Comparison of ENCODE assay signal across 2 cellular contexts in the genomic region with DNA sequence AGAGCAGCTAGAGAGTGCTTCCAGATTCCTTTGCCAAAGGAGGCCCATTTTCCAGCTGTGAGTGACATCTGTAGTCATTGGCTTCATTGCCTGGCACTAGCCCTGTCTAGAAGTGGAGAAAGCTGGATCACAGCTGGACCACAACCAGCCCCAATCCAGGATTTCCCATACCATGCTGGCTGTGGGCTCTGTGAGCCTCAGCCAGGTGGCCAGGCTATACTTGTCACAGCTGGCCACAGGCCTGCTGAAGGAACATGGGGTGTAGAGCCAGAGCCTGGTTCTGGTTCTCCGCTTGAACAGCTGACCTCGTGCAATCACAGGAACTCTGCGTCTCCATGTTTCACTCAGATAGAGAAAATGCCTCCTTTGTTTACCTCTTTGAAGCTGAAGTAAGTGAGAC.
TF ChIP-seq lines count a peak whose summit lies in the region.

No MANE protein-coding gene starts in this region.

TF ChIP-seq in H1, 55 proteins besides CTCF, POLR2A, EP300 and RAD21:
- TF ChIP-seq TEAD4 (IDR thresholded peaks at IDR 0.05; ENCODE audit: low read depth, low read length) (no peak), SP1 (IDR thresholded peaks at IDR 0.05; ENCODE audit: low read depth, low read length) (no peak), TCF12 (IDR thresholded peaks at IDR 0.05; ENCODE audit: low read depth, low read length) (no peak), SP4 (IDR thresholded peaks at IDR 0.05; ENCODE audit: low read length) (no peak), CHD2 (IDR thresholded peaks at IDR 0.05; ENCODE audit: low read length) (no peak), POU5F1 (IDR thresholded peaks at IDR 0.05; ENCODE audit: low read depth, low read length) (no peak), BACH1 (IDR thresholded peaks at IDR 0.05; ENCODE audit: low read length) (no peak), JUN (IDR thresholded peaks at IDR 0.05; ENCODE audit: low read depth, low read length) (no peak), BCL11A (IDR thresholded peaks at IDR 0.05; ENCODE audit: low read depth in 2 of 2, low read length in 2 of 2) (no peak), KDM1A (IDR thresholded peaks at IDR 0.05; ENCODE audit: borderline replicate concordance, low read length) (no peak), RXRA (IDR thresholded peaks at IDR 0.05; ENCODE audit: insufficient read depth, low read depth, low read length) (no peak), CBX8 (IDR thresholded peaks at IDR 0.05; ENCODE audit: borderline replicate concordance, low read depth, low read length) (no peak)
- TF ChIP-seq, protein P1, sequence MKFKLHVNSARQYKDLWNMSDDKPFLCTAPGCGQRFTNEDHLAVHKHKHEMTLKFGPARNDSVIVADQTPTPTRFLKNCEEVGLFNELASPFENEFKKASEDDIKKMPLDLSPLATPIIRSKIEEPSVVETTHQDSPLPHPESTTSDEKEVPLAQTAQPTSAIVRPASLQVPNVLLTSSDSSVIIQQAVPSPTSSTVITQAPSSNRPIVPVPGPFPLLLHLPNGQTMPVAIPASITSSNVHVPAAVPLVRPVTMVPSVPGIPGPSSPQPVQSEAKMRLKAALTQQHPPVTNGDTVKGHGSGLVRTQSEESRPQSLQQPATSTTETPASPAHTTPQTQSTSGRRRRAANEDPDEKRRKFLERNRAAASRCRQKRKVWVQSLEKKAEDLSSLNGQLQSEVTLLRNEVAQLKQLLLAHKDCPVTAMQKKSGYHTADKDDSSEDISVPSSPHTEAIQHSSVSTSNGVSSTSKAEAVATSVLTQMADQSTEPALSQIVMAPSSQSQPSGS (IDR thresholded peaks at IDR 0.05; ENCODE audit: low read length) = no peak

TF ChIP-seq in neural cell, 6 proteins besides CTCF, POLR2A, EP300 and RAD21:
- TF ChIP-seq EZH2 (IDR thresholded peaks at IDR 0.05; ENCODE audit: borderline replicate concordance, insufficient read depth, low read length, poor library complexity, severe bottlenecking) = no peak
- TF ChIP-seq SMC3 (conservative IDR thresholded peaks at IDR 0.05; ENCODE audit: poor library complexity) = no peak
- TF ChIP-seq MXI1 (conservative IDR thresholded peaks at IDR 0.05; ENCODE audit: poor library complexity, severe bottlenecking) = no peak
- TF ChIP-seq, protein P2, sequence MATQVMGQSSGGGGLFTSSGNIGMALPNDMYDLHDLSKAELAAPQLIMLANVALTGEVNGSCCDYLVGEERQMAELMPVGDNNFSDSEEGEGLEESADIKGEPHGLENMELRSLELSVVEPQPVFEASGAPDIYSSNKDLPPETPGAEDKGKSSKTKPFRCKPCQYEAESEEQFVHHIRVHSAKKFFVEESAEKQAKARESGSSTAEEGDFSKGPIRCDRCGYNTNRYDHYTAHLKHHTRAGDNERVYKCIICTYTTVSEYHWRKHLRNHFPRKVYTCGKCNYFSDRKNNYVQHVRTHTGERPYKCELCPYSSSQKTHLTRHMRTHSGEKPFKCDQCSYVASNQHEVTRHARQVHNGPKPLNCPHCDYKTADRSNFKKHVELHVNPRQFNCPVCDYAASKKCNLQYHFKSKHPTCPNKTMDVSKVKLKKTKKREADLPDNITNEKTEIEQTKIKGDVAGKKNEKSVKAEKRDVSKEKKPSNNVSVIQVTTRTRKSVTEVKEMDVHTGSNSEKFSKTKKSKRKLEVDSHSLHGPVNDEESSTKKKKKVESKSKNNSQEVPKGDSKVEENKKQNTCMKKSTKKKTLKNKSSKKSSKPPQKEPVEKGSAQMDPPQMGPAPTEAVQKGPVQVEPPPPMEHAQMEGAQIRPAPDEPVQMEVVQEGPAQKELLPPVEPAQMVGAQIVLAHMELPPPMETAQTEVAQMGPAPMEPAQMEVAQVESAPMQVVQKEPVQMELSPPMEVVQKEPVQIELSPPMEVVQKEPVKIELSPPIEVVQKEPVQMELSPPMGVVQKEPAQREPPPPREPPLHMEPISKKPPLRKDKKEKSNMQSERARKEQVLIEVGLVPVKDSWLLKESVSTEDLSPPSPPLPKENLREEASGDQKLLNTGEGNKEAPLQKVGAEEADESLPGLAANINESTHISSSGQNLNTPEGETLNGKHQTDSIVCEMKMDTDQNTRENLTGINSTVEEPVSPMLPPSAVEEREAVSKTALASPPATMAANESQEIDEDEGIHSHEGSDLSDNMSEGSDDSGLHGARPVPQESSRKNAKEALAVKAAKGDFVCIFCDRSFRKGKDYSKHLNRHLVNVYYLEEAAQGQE (IDR thresholded peaks at IDR 0.05; ENCODE audit: borderline replicate concordance) = no peak
- no peak for TF ChIP-seq TAF1 (IDR thresholded peaks at IDR 0.05; ENCODE audit: low read depth)
- no peak for TF ChIP-seq POLR2AphosphoS5 (IDR thresholded peaks at IDR 0.05)
